ENCODE assay signal across 8 cellular contexts in genomic region chr9:128920381-128921058, GRCh38. TPM values are rescaled to one million over a fixed set of nuclear protein-coding genes. Genes with fewer than 3 reads are reported as not detected.
DNase-seq lines count a peak whose midpoint lies in the region; ATAC-seq and TF ChIP-seq lines count a peak whose summit lies in the region.

TSS of gene PHYHD1 (plus strand) at chr9:128920982. CDS start at chr9:128922324, 1,342 bp downstream.

- H3K27ac ChIP-seq in GM23338 (ENCODE audit: low read depth) (peak within 1 kb of the TSS; percentile 95), trophoblast cell (ENCODE audit: low read depth, low read length) (peak within 1 kb of the TSS; percentile 40)

- intact Hi-C loops in Right ventricle myocardium inferior (cut with DNase I) = no loop called here

- peak within 1 kb of the TSS; percentile 80 for H3K4me3 ChIP-seq in GM23338
- no peak within 1 kb of the TSS for H3K4me3 ChIP-seq in trophoblast cell (ENCODE audit: low read depth, low read length)

- H2BK120ac ChIP-seq in trophoblast cell (ENCODE audit: insufficient read depth, low read length, poor library complexity) = no peak within 1 kb of the TSS

- H3K27ac Mint-ChIP-seq in GM23338 (peak within 1 kb of the TSS; percentile 93), T-cell (peak within 1 kb of the TSS in 1 of 2 donors; percentile 19)

- H3K4me3 Mint-ChIP-seq in GM23338 = peak within 1 kb of the TSS; percentile 79
- peak within 1 kb of the TSS; percentile 24 to 44 (median 36) for H3K4me3 Mint-ChIP-seq in T-cell

- H3K27me3 Mint-ChIP-seq in GM23338 (ENCODE audit: insufficient read depth, low read depth, poor library complexity) (peaks cover 10% of the 10 kb centered on the region), T-cell (no peaks in the 10 kb centered on the region)

- peak within 1 kb of the TSS; percentile 59 for H4K8ac ChIP-seq in trophoblast cell (ENCODE audit: low read depth, low read length)

- no peak within 1 kb of the TSS for H3K18ac ChIP-seq in trophoblast cell (ENCODE audit: low read length)

- POLR2A ChIA-PET in T-cell (lab: Charles Lee) = no interaction called here

- H3K4me1 Mint-ChIP-seq in GM23338 (peaks cover 16% of the 10 kb centered on the region), T-cell (peaks cover 0 to 15% (median 7%) of the 10 kb centered on the region in 3 donors)

- ATAC-seq in GM23338 (no peak), T-cell (replicated peaks in 1 of 4) (no peak), Right ventricle myocardium inferior (peak; percentile 63), GM18873 (IDR thresholded peaks at IDR 0.05; ENCODE audit: low FRiP score, unreplicated experiment) (no peak), HG03095 (IDR thresholded peaks at IDR 0.05; ENCODE audit: unreplicated experiment) (no peak)

- peak within 1 kb of the TSS; percentile 14 for H2BK12ac ChIP-seq in trophoblast cell (ENCODE audit: low read length)

- H3K27me3 ChIP-seq in GM23338 (ENCODE audit: insufficient read depth) (no peaks in the 10 kb centered on the region), trophoblast cell (ENCODE audit: insufficient read depth, low read length) (no peaks in the 10 kb centered on the region)

- peak within 1 kb of the TSS; percentile 2 for H2AK5ac ChIP-seq in trophoblast cell (ENCODE audit: low read length)

- peak within 1 kb of the TSS; percentile 29 for H2BK5ac ChIP-seq in trophoblast cell (ENCODE audit: low read depth, low read length, poor library complexity)

- H2AFZ ChIP-seq in GM23338 (peak within 1 kb of the TSS; percentile 64), trophoblast cell (ENCODE audit: insufficient read depth, low read length, poor library complexity) (peak within 1 kb of the TSS; percentile 54)

- peaks cover 9% of the 10 kb centered on the region for H3K79me1 ChIP-seq in trophoblast cell (ENCODE audit: low read length)

- TF ChIP-seq CTCF in GM23338 (conservative IDR thresholded peaks at IDR 0.05; ENCODE audit: low read depth in 2 of 2) = no peak

- peak within 1 kb of the TSS; percentile 19 for H4K12ac ChIP-seq in trophoblast cell (ENCODE audit: low read depth, low read length)

- no peak for DNase-seq in GM23338 (ENCODE audit: low spot score)
- DNase-seq in T-cell = no peak
- DNase-seq in Right ventricle myocardium inferior (ENCODE audit: missing footprints) = peak; percentile 89
- no peak for DNase-seq in trophoblast cell
- no peak for DNase-seq in activated CD4-positive, CD25-positive, alpha-beta regulatory T cell (lab: John Stamatoyannopoulos, UW)
- DNase-seq in GF-D8 (lab: John Stamatoyannopoulos, UW) = no peak

- peak within 1 kb of the TSS; percentile 77 for H4K91ac ChIP-seq in trophoblast cell (ENCODE audit: low read depth, low read length)

- H3K14ac ChIP-seq in trophoblast cell (ENCODE audit: low read length) = no peak within 1 kb of the TSS

- H3K9me2 ChIP-seq in GM23338 (ENCODE audit: insufficient read depth) = no peaks in the 10 kb centered on the region

- H3K9ac ChIP-seq in trophoblast cell (ENCODE audit: low read length) = no peak within 1 kb of the TSS

- peaks cover 23% of the 10 kb centered on the region for H3K36me3 Mint-ChIP-seq in GM23338 (ENCODE audit: low read depth)
- H3K36me3 Mint-ChIP-seq in T-cell = peaks cover 22% of the 10 kb centered on the region

- H3K4me2 ChIP-seq in GM23338 (peak within 1 kb of the TSS; percentile 88), trophoblast cell (ENCODE audit: low read length) (peak within 1 kb of the TSS; percentile 90)

- H4K20me1 ChIP-seq in GM23338 (replicated peaks; ENCODE audit: insufficient read depth) = no peaks in the 10 kb centered on the region

- H3K23ac ChIP-seq in trophoblast cell (ENCODE audit: low read length) = no peak within 1 kb of the TSS

- H3K9me3 ChIP-seq in trophoblast cell (ENCODE audit: insufficient read depth, low read depth, low read length) = peaks cover 2% of the 10 kb centered on the region

- peaks cover 12% of the 10 kb centered on the region; the same call in 1 of the 2 replicates for H3F3A ChIP-seq in GM23338 (replicated peaks; ENCODE audit: low read depth)

- H3K4me1 ChIP-seq in GM23338 (ENCODE audit: insufficient read depth) (peaks cover 9% of the 10 kb centered on the region), trophoblast cell (ENCODE audit: control insufficient read depth in 1 of 2, insufficient read depth in 2 of 2, low read length in 2 of 2) (peaks cover 5 to 12% of the 10 kb centered on the region in 2 experiments)

- H3K36me3 ChIP-seq in GM23338 (ENCODE audit: insufficient read depth) (no peaks in the 10 kb centered on the region; the same call in 1 of the 2 replicates), trophoblast cell (ENCODE audit: control insufficient read depth in 1 of 2, insufficient read depth in 2 of 2, low read length in 2 of 2) (peaks cover 28 to 35% of the 10 kb centered on the region in 2 experiments)

- peak within 1 kb of the TSS; percentile 15 for H3K4ac ChIP-seq in trophoblast cell (ENCODE audit: low read depth, low read length)

- CTCF ChIA-PET in T-cell (lab: Charles Lee) = interaction anchor here in 1 of 2 donors (0.5 kb wide), 1 partner anchor 214 kb away, joined by 5 read pairs; no protein-coding TSS in a partner anchor

- no CpG with 5 or more reads among the region's 13 CpGs for WGBS in trophoblast cell (ENCODE audit: extremely low coverage, insufficient coverage, insufficient read length)

- no peaks in the 10 kb centered on the region for H3K9me3 Mint-ChIP-seq in GM23338
- H3K9me3 Mint-ChIP-seq in T-cell = no peaks in the 10 kb centered on the region

- no peaks in the 10 kb centered on the region for H3K79me2 ChIP-seq in GM23338 (replicated peaks; ENCODE audit: insufficient read depth)
- H3K79me2 ChIP-seq in trophoblast cell (ENCODE audit: control insufficient read depth, insufficient read depth, low read length, poor library complexity) = no peaks in the 10 kb centered on the region

TF ChIP-seq in GM23338, 12 proteins besides CTCF, POLR2A, EP300 and RAD21 (continues in another document):
- TF ChIP-seq ETS1 (IDR thresholded peaks at IDR 0.05) = no peak
- TF ChIP-seq POLR2AphosphoS5 (IDR thresholded peaks at IDR 0.05; ENCODE audit: low read depth) = no peak
- TF ChIP-seq EZH2 (IDR thresholded peaks at IDR 0.05; ENCODE audit: low read depth, unreplicated experiment) = no peak

RNA-seq across cellular contexts. Expression of gene PHYHD1, which starts in this region (rescaled TPM):
- 4.1 and 10.4 TPM in 2 replicates for total RNA-seq in GM23338 (2014; rRNA removed; shearing (Covaris generic))
- 16.8 and 23.4 TPM in 2 replicates for polyA plus RNA-seq in GM23338 (2016; fragmentation: Nextera tagmentation; extraction: Ambion mirVana)
- 1 to 10 TPM in 3 of 5 donors, under 1 TPM in 2; 0.53 to 5.5 (median 3.3) TPM for total RNA-seq in T-cell
- 30.2 TPM for total RNA-seq in Right ventricle myocardium inferior
- polyA plus RNA-seq in trophoblast cell (2013) = 11.4 TPM in 2 replicates
